ENCODE assay signal across 25 cellular contexts in the genomic region with DNA sequence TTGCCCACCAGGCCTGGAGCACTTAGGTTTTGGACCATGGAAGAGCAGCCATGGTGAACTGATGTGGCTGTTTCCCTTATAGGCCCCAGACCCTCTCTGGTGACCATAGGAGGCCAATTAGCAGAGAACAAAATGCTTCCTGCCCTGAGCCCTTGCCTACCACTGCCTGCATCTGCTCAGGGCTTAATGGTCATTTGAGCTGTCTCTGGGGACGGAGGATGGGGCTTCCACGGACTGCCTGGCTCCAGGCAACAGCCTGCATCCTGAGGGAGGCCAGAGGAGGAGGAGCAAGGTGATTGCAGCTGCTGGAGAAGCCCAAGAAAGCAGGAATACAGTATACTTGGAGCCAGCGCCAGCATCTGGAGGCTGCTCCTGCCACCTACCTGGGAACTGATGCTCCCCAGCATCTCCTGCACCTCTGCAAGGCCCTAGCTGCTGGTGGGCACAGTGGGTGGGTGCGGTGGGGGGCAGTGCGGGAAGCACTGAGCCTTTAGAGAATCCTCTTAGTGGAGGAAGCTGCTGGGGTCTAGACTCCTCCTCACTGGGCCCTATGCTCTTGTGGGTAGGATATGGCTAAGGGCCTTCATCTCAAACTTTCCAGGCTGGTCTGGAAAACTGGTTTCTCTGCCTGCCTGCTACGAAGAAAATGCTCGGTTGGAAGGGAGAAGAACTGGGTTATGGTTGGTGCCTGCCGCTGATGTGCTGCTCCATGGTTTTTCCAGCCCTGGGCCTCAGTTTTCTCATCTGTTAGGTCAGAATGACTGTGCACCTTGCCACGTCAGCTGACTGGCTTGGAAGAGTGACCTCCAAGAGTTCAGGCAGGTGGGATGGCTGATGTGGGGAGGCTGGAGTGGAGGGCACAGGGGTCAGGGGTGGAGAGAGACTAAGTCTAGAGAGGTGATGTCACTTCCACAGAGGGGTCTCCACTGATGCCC.
A peak's percentile ranks its signal among the peaks of the same experiment; 100 is the strongest.
DNase-seq lines count a peak whose midpoint lies in the region; ATAC-seq, FAIRE-seq and TF ChIP-seq lines count a peak whose summit lies in the region.
"Had no signal": no experiment of that assay in that cellular context is flagged by ENCODE, and none has a peak within 500 bp of the region (broad histone marks: within the 10 kb centered on the region; RNA-seq: fewer than 3 reads in every experiment).

No MANE protein-coding gene starts in this region.

- H3K36me3 ChIP-seq in adrenal gland (replicated peaks in 1 of 2): no peaks in the 10 kb centered on the region
- H3K36me3 ChIP-seq: lower lobe of right lung, SJSA1 had no signal

- TF ChIP-seq POLR2A in adrenal gland (IDR thresholded peaks at IDR 0.05): no peak

- TF ChIP-seq CTCF in adrenal gland (IDR thresholded peaks at IDR 0.05): no peak

- intact Hi-C loops in adrenal gland (cut with DNase I): no loop called here

- no peak for ATAC-seq in GM21390 (IDR thresholded peaks at IDR 0.05; ENCODE audit: unreplicated experiment)
- ATAC-seq in HG02759 (IDR thresholded peaks at IDR 0.05; ENCODE audit: unreplicated experiment): no peak
- ATAC-seq: foreskin keratinocyte; lower lobe of right lung; Panc1; stimulated activated naive B cell treated with anti-CD40 and anti-IgM and Interleukin-4, amounts not matched to agents 10 μg/mL and 1 μg/mL and 100 μg/mL, for 72 hours; T-helper 17 cell had no signal

- peak in 2 of 3 experiments; percentile 2 to 51 for DNase-seq in NCI-H1417 (lab: John Stamatoyannopoulos, UW)
- no peak for DNase-seq in NCI-H1417 treated with DMSO at 0.1 percent for 48 hours (lab: John Stamatoyannopoulos, UW)
- peak; percentile 78 for DNase-seq in NCI-H524 treated with DMSO at 0.1 percent for 48 hours (lab: John Stamatoyannopoulos, UW)
- DNase-seq in iPS-NIHi7 (ENCODE audit: extremely low spot score): peak; percentile 9
- DNase-seq in urothelium cell line (ENCODE audit: low spot score): peak; percentile 0
- DNase-seq in adrenal gland: no peak
- DNase-seq: activated CD4-positive, alpha-beta T cell treated with anti-CD3 and anti-CD28 coated beads, Interleukin-2, amount 50 U/mL, for 1 hour; activated naive CD8-positive, alpha-beta T cell treated with anti-CD3 and anti-CD28 coated beads, Interleukin-2, amount 10 ng/mL, durations not matched to agents 7 days and 5 days; foreskin keratinocyte; GOT3; hippocampal formation; lower lobe of right lung; NCI-H1694; NCI-H2227 treated with DMSO at 0.1 percent for 48 hours; nucleus accumbens; stimulated activated naive B cell treated with anti-CD40 and anti-IgM and Interleukin-4, amounts not matched to agents 10 μg/mL and 1 μg/mL and 100 μg/mL, for 72 hours; T-helper 17 cell had no signal

- WGBS in adrenal gland, 4 donors: 58 to 82% (median 73%) methylated on average over 3 to 9 of the region's 9 CpGs

- no peaks in the 10 kb centered on the region for H3K9me3 ChIP-seq in adrenal gland (replicated peaks in 1 of 3)
- H3K9me3 ChIP-seq: lower lobe of right lung, SJSA1 had no signal

- no peak for FAIRE-seq in urothelium cell line (lab: Jason Lieb, UNC)
- FAIRE-seq: islet of Langerhans had no signal

- H3K27me3 ChIP-seq in adrenal gland: peaks cover 15% of the 10 kb centered on the region
- H3K27me3 ChIP-seq: foreskin keratinocyte, SJSA1 had no signal

- no peaks in the 10 kb centered on the region for H3K4me1 ChIP-seq in adrenal gland (replicated peaks in 1 of 2)
- H3K4me1 ChIP-seq: foreskin keratinocyte, lower lobe of right lung, SJSA1 had no signal

- H3K4me3 ChIP-seq in adrenal gland: no peak overlapping the region
- H3K4me3 ChIP-seq: lower lobe of right lung, SJSA1, smooth muscle cell had no signal

- no peak overlapping the region for H3K27ac ChIP-seq in adrenal gland
- H3K27ac ChIP-seq: 22Rv1, foreskin keratinocyte, lower lobe of right lung, SJSA1, VCaP had no signal

Comparison
In these comparisons a context has a peak if more than half of its experiments do, and no peak if none do; other contexts are left out.
1. DNase-seq: peak in NCI-H1417 (2 of 3), NCI-H524 treated with DMSO at 0.1 percent for 48 hours (single experiment), iPS-NIHi7 (single experiment) and urothelium cell line (single experiment); none in NCI-H1417 treated with DMSO at 0.1 percent for 48 hours (single experiment) and adrenal gland (0 of 7).